ENCODE assay signal across 23 cellular contexts in the genomic region with DNA sequence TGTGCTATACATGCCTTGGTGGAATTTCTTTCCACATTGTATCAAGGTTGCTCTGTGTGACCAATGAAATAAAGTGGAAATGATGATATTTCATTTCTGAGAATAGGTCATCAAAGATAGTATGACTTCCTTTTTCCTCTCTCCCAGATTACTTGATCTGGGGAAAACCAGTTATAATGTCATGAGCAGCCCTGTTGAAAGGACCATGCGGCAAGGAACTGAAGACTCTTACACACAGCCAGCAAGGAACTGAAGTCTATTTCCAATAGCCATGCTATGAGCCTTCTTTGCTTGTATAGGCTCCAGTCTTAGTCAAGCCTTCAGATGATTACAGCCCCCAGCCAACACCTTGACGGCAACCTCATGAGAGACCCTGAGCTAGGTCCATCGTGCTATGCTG. TPM values are rescaled to one million over a fixed set of nuclear protein-coding genes. Genes with fewer than 3 reads are reported as not detected.
"Had no signal": no experiment of that assay in that cellular context is flagged by ENCODE, and none has a peak within 500 bp of the region (broad histone marks: within the 10 kb centered on the region; RNA-seq: fewer than 3 reads in every experiment).

No MANE protein-coding gene starts in this region.

- DNase-seq: activated CD4-positive, alpha-beta memory T cell treated with anti-CD3 and anti-CD28 coated beads, Interleukin-2, amount 10 ng/mL, durations not matched to agents 7 days and 5 days; activated CD4-positive, alpha-beta T cell treated with anti-CD3 and anti-CD28 coated beads, Interleukin-2, amount 10 ng/mL, durations not matched to agents 7 days and 5 days; activated CD4-positive, CD25-positive, alpha-beta regulatory T cell; activated naive CD4-positive, alpha-beta T cell; amniotic stem cell; brain microvascular endothelial cell; dorsolateral prefrontal cortex; effector memory CD4-positive, alpha-beta T cell; islet precursor cell; left ventricle myocardium inferior; mesendoderm; nephron progenitor cell; ovary; right lobe of liver; stimulated activated CD4-positive, alpha-beta T cell treated with anti-CD3 and anti-CD28 coated beads, Interleukin-2, amount 100 ng/mL, for 48 hours; stomach; thyroid gland; upper lobe of left lung had no signal

- H3K9me3 Mint-ChIP-seq: activated CD4-positive, alpha-beta T cell treated with anti-CD3 and anti-CD28 coated beads, Interleukin-2, amount 10 ng/mL, durations not matched to agents 7 days and 5 days; nephron progenitor cell had no signal

- FAIRE-seq: astrocyte, frontal cortex had no signal

- H3K27ac Mint-ChIP-seq: activated CD4-positive, alpha-beta memory T cell treated with anti-CD3 and anti-CD28 coated beads, Interleukin-2, amount 10 ng/mL, durations not matched to agents 7 days and 5 days; activated CD4-positive, alpha-beta T cell treated with anti-CD3 and anti-CD28 coated beads, Interleukin-2, amount 10 ng/mL, durations not matched to agents 7 days and 5 days; activated naive CD4-positive, alpha-beta T cell treated with anti-CD3 and anti-CD28 coated beads, Interleukin-2, amount 50 U/mL, for 72 hours; nephron progenitor cell; progenitor cell of endocrine pancreas had no signal

- ATAC-seq: right lobe of liver had no signal

- H3K4me3 Mint-ChIP-seq: activated CD4-positive, alpha-beta memory T cell treated with anti-CD3 and anti-CD28 coated beads, Interleukin-2, amount 10 ng/mL, durations not matched to agents 7 days and 5 days; activated CD4-positive, alpha-beta T cell treated with anti-CD3 and anti-CD28 coated beads, Interleukin-2, amount 10 ng/mL, durations not matched to agents 7 days and 5 days; nephron progenitor cell had no signal

- H3K4me1 Mint-ChIP-seq: nephron progenitor cell had no signal

- H3K27me3 Mint-ChIP-seq: progenitor cell of endocrine pancreas had no signal

RNA-seq across cellular contexts. Expression of a gene that starts 11.7 kb away (rescaled TPM):
- total RNA-seq: epithelial cell of proximal tubule had no signal
